ENCODE assay signal across 8 cellular contexts in the genomic region with DNA sequence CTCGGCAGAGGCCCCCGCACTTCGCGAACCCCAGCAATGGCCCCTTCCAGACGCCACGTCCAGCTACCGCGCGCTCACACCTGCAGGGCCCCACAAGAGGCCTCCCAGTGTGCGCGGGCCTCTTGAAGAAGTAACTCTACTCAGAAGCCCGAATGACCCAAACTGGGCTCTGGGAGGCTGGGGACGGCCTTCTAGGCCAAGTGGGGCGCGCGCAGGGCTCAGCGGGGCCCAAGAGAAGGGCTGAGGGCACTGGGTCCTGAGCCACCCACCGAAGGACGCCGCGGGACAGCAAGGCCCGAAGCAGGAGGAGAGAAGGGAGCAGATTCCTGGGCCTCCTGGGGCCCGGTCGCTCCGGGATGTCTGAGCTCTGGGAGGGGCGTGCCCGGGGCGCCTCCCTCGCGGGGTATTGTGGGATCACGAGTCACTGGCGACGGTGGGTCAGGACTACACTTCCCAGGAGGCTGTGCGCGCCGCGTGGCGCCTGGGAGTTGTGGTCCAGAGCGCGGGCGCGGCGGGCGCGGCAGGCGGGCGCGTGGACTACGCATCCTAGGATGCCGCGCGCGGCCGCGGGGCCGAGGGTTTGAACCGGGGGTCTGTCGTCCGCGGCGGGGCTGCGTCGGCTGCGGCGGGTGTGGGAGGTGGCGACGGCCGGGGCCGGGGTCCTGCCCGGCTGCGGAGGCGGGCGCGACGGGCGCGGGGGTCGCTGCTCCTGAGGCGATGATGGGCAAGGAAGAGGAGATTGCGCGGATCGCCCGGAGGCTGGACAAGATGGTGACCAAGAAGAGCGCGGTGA. TPM values are rescaled to one million over a fixed set of nuclear protein-coding genes. Genes with fewer than 3 reads are reported as not detected.
DNase-seq lines count a peak whose midpoint lies in the region; ATAC-seq and TF ChIP-seq lines count a peak whose summit lies in the region.

A gene (plus strand): TSS at position 603 of the 793 bp plus-strand sequence. CDS start 115 bp downstream, at position 718.

- peak within 1 kb of the TSS; percentile 98 for H3K18ac ChIP-seq in trophoblast cell (ENCODE audit: low read length)

- H3K4me1 ChIP-seq in cardiac muscle cell (ENCODE audit: low read depth) (peaks cover 10% of the 10 kb centered on the region), trophoblast cell (ENCODE audit: control insufficient read depth in 1 of 2, insufficient read depth in 2 of 2, low read length in 2 of 2) (peaks cover 15 to 19% of the 10 kb centered on the region in 2 experiments), tibial nerve (peaks cover 0 to 47% (median 20%) of the 10 kb centered on the region in 4 donors)

- peak within 1 kb of the TSS; percentile 97 for H3K14ac ChIP-seq in trophoblast cell (ENCODE audit: low read length)

- H3K36me3 ChIP-seq in cardiac muscle cell (no peaks in the 10 kb centered on the region), trophoblast cell (ENCODE audit: control insufficient read depth in 1 of 2, insufficient read depth in 2 of 2, low read length in 2 of 2) (no peaks in the 10 kb centered on the region), tibial nerve (peaks cover 0 to 9% (median 0%) of the 10 kb centered on the region in 3 donors)

- TF ChIP-seq EP300 in tibial nerve (IDR thresholded peaks at IDR 0.05), result peak; percentile 84 to 85

- H3K79me2 ChIP-seq in trophoblast cell (ENCODE audit: control insufficient read depth, insufficient read depth, low read length, poor library complexity), result peaks cover 12% of the 10 kb centered on the region

- H3K4me2 ChIP-seq in trophoblast cell (ENCODE audit: low read length), result peak within 1 kb of the TSS; percentile 92

- peak within 1 kb of the TSS; percentile 79 for H2BK5ac ChIP-seq in trophoblast cell (ENCODE audit: low read depth, low read length, poor library complexity)

- no CpG with 5 or more reads among the region's 85 CpGs for WGBS in trophoblast cell (ENCODE audit: extremely low coverage, insufficient coverage, insufficient read length)
- 1 to 9% methylated on average over 17 to 29 of the region's 85 CpGs for WGBS in tibial nerve, 2 donors

- peak; percentile 36 to 61 for TF ChIP-seq POLR2A in tibial nerve (IDR thresholded peaks at IDR 0.05)

- H3K27me3 ChIP-seq in cardiac muscle cell (no peaks in the 10 kb centered on the region), trophoblast cell (ENCODE audit: insufficient read depth, low read length) (no peaks in the 10 kb centered on the region), tibial nerve (peaks cover 0 to 4% of the 10 kb centered on the region in 2 donors)

- peak within 1 kb of the TSS; percentile 87 for H3K4me3 Mint-ChIP-seq in activated naive CD8-positive, alpha-beta T cell treated with anti-CD3 and anti-CD28 coated beads, Interleukin-2, amount 50 U/mL, for 24 hours

- H4K12ac ChIP-seq in trophoblast cell (ENCODE audit: low read depth, low read length), result peak within 1 kb of the TSS; percentile 97

- peak within 1 kb of the TSS; percentile 93 for H2AFZ ChIP-seq in trophoblast cell (ENCODE audit: insufficient read depth, low read length, poor library complexity)

- H3K4me3 ChIP-seq in GM08714 (ENCODE audit: low read length), result peak within 1 kb of the TSS; percentile 81
- peak within 1 kb of the TSS; percentile 88 for H3K4me3 ChIP-seq in cardiac muscle cell
- H3K4me3 ChIP-seq in trophoblast cell (ENCODE audit: low read depth, low read length), result peak within 1 kb of the TSS; percentile 88
- H3K4me3 ChIP-seq in tibial nerve, result peak within 1 kb of the TSS; percentile 64 to 97 (median 80)

- H3K27me3 Mint-ChIP-seq in activated naive CD8-positive, alpha-beta T cell treated with anti-CD3 and anti-CD28 coated beads, Interleukin-2, amount 50 U/mL, for 24 hours, result no peaks in the 10 kb centered on the region

- TF ChIP-seq CTCF in cardiac muscle cell (IDR thresholded peaks at IDR 0.05; ENCODE audit: low read depth, low read length) (no peak), tibial nerve (IDR thresholded peaks at IDR 0.05) (peak in 2 of 5 experiments; percentile 20 to 34)

- ATAC-seq in HG02678 (IDR thresholded peaks at IDR 0.05; ENCODE audit: unreplicated experiment), result peak; percentile 87
- peak; percentile 85 for ATAC-seq in activated naive CD8-positive, alpha-beta T cell treated with anti-CD3 and anti-CD28 coated beads, Interleukin-2, amount 50 U/mL, for 24 hours

- no peaks in the 10 kb centered on the region for H3K9me3 ChIP-seq in cardiac muscle cell (ENCODE audit: low read depth)
- no peaks in the 10 kb centered on the region for H3K9me3 ChIP-seq in trophoblast cell (ENCODE audit: insufficient read depth, low read depth, low read length)
- H3K9me3 ChIP-seq in tibial nerve, result no peaks in the 10 kb centered on the region

- peak within 1 kb of the TSS; percentile 85 for H3K9ac ChIP-seq in trophoblast cell (ENCODE audit: low read length)

- H3K27ac ChIP-seq in cardiac muscle cell (peak within 1 kb of the TSS; percentile 94), trophoblast cell (ENCODE audit: low read depth, low read length) (peak within 1 kb of the TSS; percentile 5), tibial nerve (peak within 1 kb of the TSS; percentile 78 to 92 (median 82))

- H3K27ac Mint-ChIP-seq in activated naive CD8-positive, alpha-beta T cell treated with anti-CD3 and anti-CD28 coated beads, Interleukin-2, amount 50 U/mL, for 24 hours, result peak within 1 kb of the TSS; percentile 82

- peaks cover 12% of the 10 kb centered on the region for H3K79me1 ChIP-seq in trophoblast cell (ENCODE audit: low read length)

- H3K4me1 Mint-ChIP-seq in activated naive CD8-positive, alpha-beta T cell treated with anti-CD3 and anti-CD28 coated beads, Interleukin-2, amount 50 U/mL, for 24 hours, result peaks cover 45% of the 10 kb centered on the region

- H3K23ac ChIP-seq in trophoblast cell (ENCODE audit: low read length), result no peak within 1 kb of the TSS

- H3K9me3 Mint-ChIP-seq in activated naive CD8-positive, alpha-beta T cell treated with anti-CD3 and anti-CD28 coated beads, Interleukin-2, amount 50 U/mL, for 24 hours, result no peaks in the 10 kb centered on the region

- H2BK12ac ChIP-seq in trophoblast cell (ENCODE audit: low read length), result peak within 1 kb of the TSS; percentile 30

- peak within 1 kb of the TSS; percentile 92 for H4K91ac ChIP-seq in trophoblast cell (ENCODE audit: low read depth, low read length)

- peak within 1 kb of the TSS; percentile 100 for H4K8ac ChIP-seq in trophoblast cell (ENCODE audit: low read depth, low read length)

- peak within 1 kb of the TSS; percentile 93 for H2BK120ac ChIP-seq in trophoblast cell (ENCODE audit: insufficient read depth, low read length, poor library complexity)

- peak within 1 kb of the TSS; percentile 92 for H2AK5ac ChIP-seq in trophoblast cell (ENCODE audit: low read length)

- DNase-seq in NCI-H1417 (lab: John Stamatoyannopoulos, UW) (peak; percentile 94 to 97 (median 95)), SW480 (ENCODE audit: low spot score) (peak; percentile 96), cardiac muscle cell (ENCODE audit: low read depth in 1 of 2, low spot score in 1 of 2) (peak; percentile 97 to 99), trophoblast cell (peak; percentile 85 to 95), tibial nerve (ENCODE audit: low spot score in 2 of 2) (peak; percentile 94)
- peak; percentile 97 for DNase-seq in activated naive CD8-positive, alpha-beta T cell treated with anti-CD3 and anti-CD28 coated beads, Interleukin-2, amount 50 U/mL, for 24 hours

- H3K4ac ChIP-seq in trophoblast cell (ENCODE audit: low read depth, low read length), result peak within 1 kb of the TSS; percentile 89

- no peaks in the 10 kb centered on the region for H3K36me3 Mint-ChIP-seq in activated naive CD8-positive, alpha-beta T cell treated with anti-CD3 and anti-CD28 coated beads, Interleukin-2, amount 50 U/mL, for 24 hours (ENCODE audit: low read depth)

RNA-seq across cellular contexts. Expression of the gene that starts here (rescaled TPM):
- 96.0 and 97.3 TPM in 2 replicates for total RNA-seq in cardiac muscle cell
- 157 and 169 TPM in 2 replicates for polyA plus RNA-seq in cardiac muscle cell
- 55.8 and 60.4 TPM in 2 replicates for polyA plus RNA-seq in trophoblast cell (2013)
- 10 to 100 TPM; 45.6 to 62.9 (median 59.2) TPM for total RNA-seq in tibial nerve

Comparison
In these comparisons a context has a peak if more than half of its experiments do, and no peak if none do; other contexts are left out.
1. Peak in every context shown above with its lines: DNase-seq, ATAC-seq, H3K4me3 ChIP-seq and H3K27ac ChIP-seq.
2. H3K27ac ChIP-seq: peak in every context shown above with its lines; median percentile 94 in cardiac muscle cell; 82 in tibial nerve; 5 in trophoblast cell.